9 cellular contexts compared by ENCODE assay signal in genomic region chr22:42283288-42284229, GRCh38. TPM values are rescaled to one million over a fixed set of nuclear protein-coding genes. Genes with fewer than 3 reads are reported as not detected.
DNase-seq lines count a peak whose midpoint lies in the region; ATAC-seq and TF ChIP-seq lines count a peak whose summit lies in the region.
"Had no signal": no experiment of that assay in that cellular context is flagged by ENCODE, and none has a peak within 500 bp of the region (broad histone marks: within the 10 kb centered on the region; RNA-seq: fewer than 3 reads in every experiment).

No MANE protein-coding gene starts in this region.

- H3K4me3 Mint-ChIP-seq in GM23338, result peak overlapping the region; percentile 67
- peak overlapping the region; percentile 57 for H3K4me3 Mint-ChIP-seq in activated CD8-positive, alpha-beta T cell treated with anti-CD3 and anti-CD28 coated beads, Interleukin-2, amount 10 ng/mL, durations not matched to agents 7 days and 5 days
- peak overlapping the region; percentile 67 for H3K4me3 Mint-ChIP-seq in osteocyte (ENCODE audit: unreplicated experiment)

- no peak overlapping the region for H3K9ac ChIP-seq in fibroblast of lung (ENCODE audit: insufficient read depth, low read length)

- H3K27me3 Mint-ChIP-seq in GM23338 (ENCODE audit: insufficient read depth, low read depth, poor library complexity) (peaks cover 41% of the 10 kb centered on the region), osteocyte (ENCODE audit: unreplicated experiment) (peaks cover 10% of the 10 kb centered on the region)
- peaks cover 10% of the 10 kb centered on the region for H3K27me3 Mint-ChIP-seq in activated CD8-positive, alpha-beta T cell treated with anti-CD3 and anti-CD28 coated beads, Interleukin-2, amount 10 ng/mL, durations not matched to agents 7 days and 5 days (ENCODE audit: low read depth)

- no peak overlapping the region for H3K27ac Mint-ChIP-seq in GM23338
- no peak overlapping the region for H3K27ac Mint-ChIP-seq in activated CD8-positive, alpha-beta T cell treated with anti-CD3 and anti-CD28 coated beads, Interleukin-2, amount 10 ng/mL, durations not matched to agents 7 days and 5 days
- no peak overlapping the region for H3K27ac Mint-ChIP-seq in osteocyte (ENCODE audit: unreplicated experiment)

- no peak for TF ChIP-seq CTCF in GM23338 (conservative IDR thresholded peaks at IDR 0.05; ENCODE audit: low read depth in 2 of 2)
- no peak for TF ChIP-seq CTCF in fibroblast of lung (conservative IDR thresholded peaks at IDR 0.05 in 1 of 2, IDR thresholded peaks at IDR 0.05 in 1 of 2; ENCODE audit: low read depth in 1 of 2, low read length in 2 of 2)
- TF ChIP-seq CTCF in osteocyte (IDR thresholded peaks at IDR 0.05), result no peak

- H3K4me1 Mint-ChIP-seq in GM23338 (peaks cover 15% of the 10 kb centered on the region), osteocyte (ENCODE audit: unreplicated experiment) (peaks cover 7% of the 10 kb centered on the region)
- H3K4me1 Mint-ChIP-seq in activated CD8-positive, alpha-beta T cell treated with anti-CD3 and anti-CD28 coated beads, Interleukin-2, amount 10 ng/mL, durations not matched to agents 7 days and 5 days (ENCODE audit: low read depth), result peaks cover 36% of the 10 kb centered on the region

- H3K36me3 ChIP-seq in GM23338 (ENCODE audit: insufficient read depth), result no peaks in the 10 kb centered on the region
- H3K36me3 ChIP-seq in fibroblast of lung (ENCODE audit: control insufficient read depth, insufficient read depth, low read length), result no peaks in the 10 kb centered on the region
- H3K36me3 ChIP-seq: HAP-1 had no signal

- no peaks in the 10 kb centered on the region for H3F3A ChIP-seq in GM23338 (replicated peaks; ENCODE audit: low read depth)

- no peaks in the 10 kb centered on the region for H3K36me3 Mint-ChIP-seq in GM23338 (ENCODE audit: low read depth)
- no peaks in the 10 kb centered on the region for H3K36me3 Mint-ChIP-seq in activated CD8-positive, alpha-beta T cell treated with anti-CD3 and anti-CD28 coated beads, Interleukin-2, amount 10 ng/mL, durations not matched to agents 7 days and 5 days (ENCODE audit: low read depth)
- H3K36me3 Mint-ChIP-seq in osteocyte (ENCODE audit: unreplicated experiment), result no peaks in the 10 kb centered on the region

- H3K4me2 ChIP-seq in GM23338 (peak overlapping the region; percentile 90), fibroblast of lung (ENCODE audit: extremely low read depth, insufficient read depth, low read length) (peak overlapping the region; percentile 68)

- ATAC-seq in GM23338 (peak; percentile 52), GM18517 (IDR thresholded peaks at IDR 0.05; ENCODE audit: unreplicated experiment) (no peak), GM21526 (IDR thresholded peaks at IDR 0.05; ENCODE audit: low FRiP score, unreplicated experiment) (no peak)
- peak; percentile 72 for ATAC-seq in activated CD8-positive, alpha-beta T cell treated with anti-CD3 and anti-CD28 coated beads, Interleukin-2, amount 10 ng/mL, durations not matched to agents 7 days and 5 days

- H4K20me1 ChIP-seq in GM23338 (replicated peaks; ENCODE audit: insufficient read depth), result peaks cover 9% of the 10 kb centered on the region
- H4K20me1 ChIP-seq in fibroblast of lung (ENCODE audit: control insufficient read depth, extremely low read depth, insufficient read depth, low read length), result no peaks in the 10 kb centered on the region

- H3K27me3 ChIP-seq in GM23338 (ENCODE audit: insufficient read depth), result peaks cover 54% of the 10 kb centered on the region
- peaks cover 35% of the 10 kb centered on the region for H3K27me3 ChIP-seq in fibroblast of lung (ENCODE audit: control insufficient read depth, insufficient read depth, low read length)

- H3K4me1 ChIP-seq in GM23338 (ENCODE audit: insufficient read depth) (peaks cover 7% of the 10 kb centered on the region), fibroblast of lung (ENCODE audit: control insufficient read depth, extremely low read depth, insufficient read depth, low read length) (no peaks in the 10 kb centered on the region)

- DNase-seq in GM23338 (ENCODE audit: low spot score) (no peak), fibroblast of lung (ENCODE audit: low read depth in 2 of 2) (peak in 1 of 2 donors; percentile 20), osteocyte (ENCODE audit: extremely low spot score, unreplicated experiment) (no peak), GOT3 (lab: John Stamatoyannopoulos, UW) (no peak), DMS114 treated with DMSO at 0.1 percent for 48 hours (lab: John Stamatoyannopoulos, UW; ENCODE audit: unreplicated experiment) (no peak)
- DNase-seq in activated CD8-positive, alpha-beta T cell treated with anti-CD3 and anti-CD28 coated beads, Interleukin-2, amount 10 ng/mL, durations not matched to agents 7 days and 5 days, result peak; percentile 70

- H2AFZ ChIP-seq in GM23338 (0 out of 2 replicates have a peak overlapping the region, but pooled peaks have one; percentile 63), fibroblast of lung (ENCODE audit: low read length) (no peak overlapping the region)

- H3K27ac ChIP-seq in GM23338 (ENCODE audit: low read depth), result no peak overlapping the region
- no peak overlapping the region for H3K27ac ChIP-seq in fibroblast of lung (ENCODE audit: insufficient read depth, low read length)

- H3K4me3 ChIP-seq in GM23338 (peak overlapping the region; percentile 61), fibroblast of lung (replicated peaks in 1 of 4; ENCODE audit: control extremely low read depth in 1 of 4, insufficient read depth in 1 of 4, low read depth in 3 of 4, low read length in 4 of 4) (peak overlapping the region in 2 of 4 experiments; percentile 14 to 34)
- H3K4me3 ChIP-seq: HAP-1 had no signal

- POLR2A ChIA-PET in activated CD8-positive, alpha-beta T cell treated with anti-CD3 and anti-CD28 coated beads, Interleukin-2, amount 10 ng/mL, durations not matched to agents 7 days and 5 days (lab: Charles Lee), result no interaction called here

- H3K79me2 ChIP-seq in GM23338 (replicated peaks; ENCODE audit: insufficient read depth) (no peaks in the 10 kb centered on the region), fibroblast of lung (ENCODE audit: control insufficient read depth, insufficient read depth, low read length) (no peaks in the 10 kb centered on the region)

- no peaks in the 10 kb centered on the region for H3K9me3 ChIP-seq in fibroblast of lung (ENCODE audit: control insufficient read depth, insufficient read depth, low read depth, low read length)
- H3K9me3 ChIP-seq: HAP-1 had no signal

- H3K9me3 Mint-ChIP-seq in GM23338, result no peaks in the 10 kb centered on the region; the same call in 2 of the 3 replicates
- H3K9me3 Mint-ChIP-seq in activated CD8-positive, alpha-beta T cell treated with anti-CD3 and anti-CD28 coated beads, Interleukin-2, amount 10 ng/mL, durations not matched to agents 7 days and 5 days (ENCODE audit: insufficient read depth), result no peaks in the 10 kb centered on the region
- no peaks in the 10 kb centered on the region for H3K9me3 Mint-ChIP-seq in osteocyte (ENCODE audit: unreplicated experiment)

- CTCF ChIA-PET in activated CD8-positive, alpha-beta T cell treated with anti-CD3 and anti-CD28 coated beads, Interleukin-2, amount 10 ng/mL, durations not matched to agents 7 days and 5 days (lab: Charles Lee), result no interaction called here

- H3K9me2 ChIP-seq in GM23338 (ENCODE audit: insufficient read depth), result no peaks in the 10 kb centered on the region

TF ChIP-seq in GM23338, 12 proteins besides CTCF, POLR2A, EP300 and RAD21:
- TF ChIP-seq POLR2AphosphoS5 (IDR thresholded peaks at IDR 0.05; ENCODE audit: low read depth) (no peak), CREB1 (CRISPR knock-in tag; IDR thresholded peaks at IDR 0.05; ENCODE audit: low read depth) (peak; percentile 94)
TF ChIP-seq in GM23338: peak in this region for 1.

RNA-seq across cellular contexts. Expression of gene TCF20, which starts 13.1 kb away (rescaled TPM):
- total RNA-seq in GM23338 (2014; rRNA removed; shearing (Covaris generic)), result 57.5 and 68.7 TPM in 2 replicates
- 6.4 and 6.6 TPM in 2 replicates for polyA plus RNA-seq in GM23338 (2016; fragmentation: Nextera tagmentation; extraction: Ambion mirVana)
- total RNA-seq in activated CD8-positive, alpha-beta T cell treated with anti-CD3 and anti-CD28 coated beads, Interleukin-2, amount 10 ng/mL, durations not matched to agents 7 days and 5 days, result 10 to 100 TPM; 75.9 to 80.5 TPM
- total RNA-seq in fibroblast of lung, result 21.3 and 25.4 TPM in 2 replicates
- 11.8 and 12.0 TPM in 2 replicates for polyA plus RNA-seq in fibroblast of lung
- polyA plus RNA-seq in fibroblast of lung (2012), result 8.3 and 9.9 TPM in 2 replicates
- polyA minus RNA-seq in fibroblast of lung (ENCODE audit: low replicate concordance), result 20.0 and 21.5 TPM in 2 replicates
- 40.5 and 41.1 TPM in 2 replicates for total RNA-seq in osteocyte

Comparison
In these comparisons a context has a peak if more than half of its experiments do, and no peak if none do; other contexts are left out.
1. ATAC-seq: peak in GM23338 (single experiment) and activated CD8-positive, alpha-beta T cell treated with anti-CD3 and anti-CD28 coated beads, Interleukin-2, amount 10 ng/mL, durations not matched to agents 7 days and 5 days (single experiment); none in GM18517 (single experiment) and GM21526 (single experiment).
2. Peak in every context shown above with its lines, with median percentiles within 50 percentile points of each other: H3K4me3 Mint-ChIP-seq.